In genomic region chr6:6633898-6634734, GRCh38 we compare ENCODE assay signal across 18 cellular contexts. TPM values are rescaled to one million over a fixed set of nuclear protein-coding genes. Genes with fewer than 3 reads are reported as not detected.
DNase-seq lines count a peak whose midpoint lies in the region; ATAC-seq and TF ChIP-seq lines count a peak whose summit lies in the region.
"Had no signal": no experiment of that assay in that cellular context is flagged by ENCODE, and none has a peak within 500 bp of the region (broad histone marks: within the 10 kb centered on the region; RNA-seq: fewer than 3 reads in every experiment).

No MANE protein-coding gene starts in this region.

- H3K4me3 Mint-ChIP-seq in activated CD4-positive, alpha-beta T cell treated with anti-CD3 and anti-CD28 coated beads, Interleukin-2, amount 10 ng/mL, durations not matched to agents 7 days and 5 days: no peak overlapping the region
- no peak overlapping the region for H3K4me3 Mint-ChIP-seq in GM23338
- H3K4me3 Mint-ChIP-seq: HFFc6 had no signal

- H4K20me1 ChIP-seq in DND-41 (ENCODE audit: insufficient read depth, low read length) (no peaks in the 10 kb centered on the region), GM23338 (replicated peaks; ENCODE audit: insufficient read depth) (no peaks in the 10 kb centered on the region)

- no peak overlapping the region for H3K27ac ChIP-seq in DND-41 (ENCODE audit: low read length)
- no peak overlapping the region for H3K27ac ChIP-seq in lower lobe of right lung
- no peak overlapping the region for H3K27ac ChIP-seq in GM23338 (ENCODE audit: low read depth)
- H3K27ac ChIP-seq: BLaER1 treated with 17β-estradiol and CSF1 and Interleukin-3, amounts not matched to agents 10 nM and 100 nM; KMS-11; RWPE1 had no signal

- peaks cover 41% of the 10 kb centered on the region for H3K4me1 Mint-ChIP-seq in activated CD4-positive, alpha-beta T cell treated with anti-CD3 and anti-CD28 coated beads, Interleukin-2, amount 10 ng/mL, durations not matched to agents 7 days and 5 days
- H3K4me1 Mint-ChIP-seq in GM23338: peaks cover 30% of the 10 kb centered on the region

- ATAC-seq in DND-41 (ENCODE audit: insufficient read depth, low read depth): peak; percentile 67
- ATAC-seq in lower lobe of right lung: no peak
- no peak for ATAC-seq in GM23338
- ATAC-seq: HepG2, PC-3 had no signal

- H3K9me3 Mint-ChIP-seq in activated CD4-positive, alpha-beta T cell treated with anti-CD3 and anti-CD28 coated beads, Interleukin-2, amount 10 ng/mL, durations not matched to agents 7 days and 5 days: no peaks in the 10 kb centered on the region
- H3K9me3 Mint-ChIP-seq in GM23338: no peaks in the 10 kb centered on the region

- no peaks in the 10 kb centered on the region for H3K36me3 ChIP-seq in DND-41 (ENCODE audit: insufficient read depth, low read length)
- H3K36me3 ChIP-seq in lower lobe of right lung: no peaks in the 10 kb centered on the region
- no peaks in the 10 kb centered on the region for H3K36me3 ChIP-seq in GM23338 (ENCODE audit: insufficient read depth)

- H3K4me3 ChIP-seq in DND-41 (ENCODE audit: low read depth in 1 of 2, low read length in 2 of 2): no peak overlapping the region
- H3K4me3 ChIP-seq in lower lobe of right lung: no peak overlapping the region
- no peak overlapping the region for H3K4me3 ChIP-seq in GM23338
- H3K4me3 ChIP-seq: BLaER1 treated with 17β-estradiol and CSF1 and Interleukin-3, amounts not matched to agents 10 nM and 100 nM had no signal

- peak; percentile 29 for DNase-seq in activated CD4-positive, alpha-beta T cell treated with anti-CD3 and anti-CD28 coated beads, Interleukin-2, amount 10 ng/mL, durations not matched to agents 7 days and 5 days
- no peak for DNase-seq in activated CD4-positive, alpha-beta T cell treated with anti-CD3 and anti-CD28 coated beads, Interleukin-2, amount 50 U/mL, for 48 hours
- DNase-seq in DND-41 (no peak), OCI-M1 (lab: John Stamatoyannopoulos, UW) (peak; percentile 38), mesenteric fat pad (ENCODE audit: low spot score) (peak; percentile 4), lower lobe of right lung (no peak), GM23338 (ENCODE audit: low spot score) (no peak), NCI-H146 treated with DMSO at 0.1 percent for 48 hours (lab: John Stamatoyannopoulos, UW; ENCODE audit: unreplicated experiment) (no peak)
- DNase-seq: GDM1, HFFc6, NCI-H1092 treated with DMSO at 0.1 percent for 48 hours, NCI-H446, PC-3 had no signal

- H3K27me3 Mint-ChIP-seq in activated CD4-positive, alpha-beta T cell treated with anti-CD3 and anti-CD28 coated beads, Interleukin-2, amount 10 ng/mL, durations not matched to agents 7 days and 5 days: no peaks in the 10 kb centered on the region
- H3K27me3 Mint-ChIP-seq in GM23338 (ENCODE audit: insufficient read depth, low read depth, poor library complexity): peaks cover 7% of the 10 kb centered on the region

- H3K4me1 ChIP-seq in DND-41 (ENCODE audit: insufficient read depth, low read length) (peaks cover 4% of the 10 kb centered on the region; the same call in 1 of the 2 replicates), lower lobe of right lung (peaks cover 7% of the 10 kb centered on the region), GM23338 (ENCODE audit: insufficient read depth) (peaks cover 12% of the 10 kb centered on the region; the same call in 1 of the 2 replicates)

- no peaks in the 10 kb centered on the region for H3K79me2 ChIP-seq in DND-41 (ENCODE audit: insufficient read depth, low read length)
- no peaks in the 10 kb centered on the region for H3K79me2 ChIP-seq in GM23338 (replicated peaks; ENCODE audit: insufficient read depth)

- H3K27ac Mint-ChIP-seq in activated CD4-positive, alpha-beta T cell treated with anti-CD3 and anti-CD28 coated beads, Interleukin-2, amount 10 ng/mL, durations not matched to agents 7 days and 5 days: peak overlapping the region; percentile 22
- H3K27ac Mint-ChIP-seq in GM23338: no peak overlapping the region
- H3K27ac Mint-ChIP-seq: HFFc6 had no signal

- TF ChIP-seq CTCF in DND-41 (IDR thresholded peaks at IDR 0.05; ENCODE audit: borderline replicate concordance, extremely low read depth, low read length, poor library complexity, severe bottlenecking): no peak
- no peak for TF ChIP-seq CTCF in lower lobe of right lung (IDR thresholded peaks at IDR 0.05)
- no peak for TF ChIP-seq CTCF in GM23338 (conservative IDR thresholded peaks at IDR 0.05; ENCODE audit: low read depth in 2 of 2)

- peaks cover 5% of the 10 kb centered on the region; the same call in 1 of the 2 replicates for H3K9me2 ChIP-seq in GM23338 (ENCODE audit: insufficient read depth)

- no peak overlapping the region for H3K4me2 ChIP-seq in DND-41 (ENCODE audit: insufficient read depth, low read length)
- no peak overlapping the region for H3K4me2 ChIP-seq in GM23338
- H3K4me2 ChIP-seq: KMS-11 had no signal

- H3K9me3 ChIP-seq in DND-41 (ENCODE audit: insufficient read depth, low read length, severe bottlenecking): no peaks in the 10 kb centered on the region
- no peaks in the 10 kb centered on the region for H3K9me3 ChIP-seq in lower lobe of right lung
- H3K9me3 ChIP-seq: BLaER1 treated with 17β-estradiol and CSF1 and Interleukin-3, amounts not matched to agents 10 nM and 100 nM had no signal

- H3K36me3 Mint-ChIP-seq in activated CD4-positive, alpha-beta T cell treated with anti-CD3 and anti-CD28 coated beads, Interleukin-2, amount 10 ng/mL, durations not matched to agents 7 days and 5 days (ENCODE audit: low read depth): peaks cover 31% of the 10 kb centered on the region
- no peaks in the 10 kb centered on the region for H3K36me3 Mint-ChIP-seq in GM23338 (ENCODE audit: low read depth)

- POLR2A ChIA-PET in activated CD4-positive, alpha-beta T cell treated with anti-CD3 and anti-CD28 coated beads, Interleukin-2, amount 10 ng/mL, durations not matched to agents 7 days and 5 days (lab: Charles Lee): no interaction called here

- CTCF ChIA-PET in activated CD4-positive, alpha-beta T cell treated with anti-CD3 and anti-CD28 coated beads, Interleukin-2, amount 10 ng/mL, durations not matched to agents 7 days and 5 days (lab: Charles Lee): no interaction called here

- no peaks in the 10 kb centered on the region for H3F3A ChIP-seq in GM23338 (replicated peaks; ENCODE audit: low read depth)

- H3K27me3 ChIP-seq in DND-41 (ENCODE audit: insufficient read depth, low read length, poor library complexity) (no peaks in the 10 kb centered on the region), lower lobe of right lung (ENCODE audit: low read depth) (no peaks in the 10 kb centered on the region), GM23338 (ENCODE audit: insufficient read depth) (no peaks in the 10 kb centered on the region)
- H3K27me3 ChIP-seq: BLaER1 treated with 17β-estradiol and CSF1 and Interleukin-3, amounts not matched to agents 10 nM and 100 nM had no signal

- H3K9ac ChIP-seq in DND-41 (ENCODE audit: low read depth, low read length): no peak overlapping the region
- H3K9ac ChIP-seq: BLaER1 treated with 17β-estradiol and CSF1 and Interleukin-3, amounts not matched to agents 10 nM and 100 nM; KMS-11 had no signal

- H2AFZ ChIP-seq in DND-41 (ENCODE audit: low read depth, low read length) (no peak overlapping the region), GM23338 (no peak overlapping the region; the same call in 1 of the 2 replicates)

- intact Hi-C loops in lower lobe of right lung (cut with DNase I): no loop called here

TF ChIP-seq in GM23338, 12 proteins besides CTCF, POLR2A, EP300 and RAD21:
- TF ChIP-seq STAT1 (IDR thresholded peaks at IDR 0.05; ENCODE audit: unreplicated experiment): no peak
- TF ChIP-seq EZH2phosphoT487 (IDR thresholded peaks at IDR 0.05; ENCODE audit: unreplicated experiment): no peak
- TF ChIP-seq ZNF114 (CRISPR knock-in tag; IDR thresholded peaks at IDR 0.05): no peak
- TF ChIP-seq EZH2 (IDR thresholded peaks at IDR 0.05; ENCODE audit: low read depth, unreplicated experiment): no peak
- TF ChIP-seq JUNB (IDR thresholded peaks at IDR 0.05; ENCODE audit: unreplicated experiment): no peak
- no peak for TF ChIP-seq ZNF331 (CRISPR knock-in tag; IDR thresholded peaks at IDR 0.05; ENCODE audit: low read depth)
- no peak for TF ChIP-seq REST (IDR thresholded peaks at IDR 0.05; ENCODE audit: unreplicated experiment)
- TF ChIP-seq CREB1 (CRISPR knock-in tag; IDR thresholded peaks at IDR 0.05; ENCODE audit: low read depth): no peak

RNA-seq across cellular contexts. Expression of gene LY86, which starts 45.6 kb away (rescaled TPM):
- total RNA-seq in activated CD4-positive, alpha-beta T cell treated with anti-CD3 and anti-CD28 coated beads, Interleukin-2, amount 10 ng/mL, durations not matched to agents 7 days and 5 days: 10 to 100 TPM in 1 of 2 experiments, 1 to 10 TPM in 1; 9.5 to 12.2 TPM
- total RNA-seq in mesenteric fat pad (5.4 TPM), lower lobe of right lung (20.2 TPM)
- total RNA-seq in GM23338 (2014; rRNA removed; shearing (Covaris generic)): not detected in 2 replicates
- polyA plus RNA-seq in GM23338 (2016; fragmentation: Nextera tagmentation; extraction: Ambion mirVana): 0.28 and 0.29 TPM in 2 replicates
- total RNA-seq: HepG2, HFFc6, M059J, PC-3 had no signal
- polyA plus RNA-seq: HepG2 had no signal

Comparison
In these comparisons a context has a peak if more than half of its experiments do, and no peak if none do; other contexts are left out.
1. DNase-seq: peak in activated CD4-positive, alpha-beta T cell treated with anti-CD3 and anti-CD28 coated beads, Interleukin-2, amount 10 ng/mL, durations not matched to agents 7 days and 5 days (single experiment), OCI-M1 (single experiment) and mesenteric fat pad (single experiment); none in activated CD4-positive, alpha-beta T cell treated with anti-CD3 and anti-CD28 coated beads, Interleukin-2, amount 50 U/mL, for 48 hours (0 of 2), DND-41 (single experiment), lower lobe of right lung (single experiment), GM23338 (single experiment) and NCI-H146 treated with DMSO at 0.1 percent for 48 hours (single experiment).